31 cellular contexts compared by ENCODE assay signal in the genomic region with DNA sequence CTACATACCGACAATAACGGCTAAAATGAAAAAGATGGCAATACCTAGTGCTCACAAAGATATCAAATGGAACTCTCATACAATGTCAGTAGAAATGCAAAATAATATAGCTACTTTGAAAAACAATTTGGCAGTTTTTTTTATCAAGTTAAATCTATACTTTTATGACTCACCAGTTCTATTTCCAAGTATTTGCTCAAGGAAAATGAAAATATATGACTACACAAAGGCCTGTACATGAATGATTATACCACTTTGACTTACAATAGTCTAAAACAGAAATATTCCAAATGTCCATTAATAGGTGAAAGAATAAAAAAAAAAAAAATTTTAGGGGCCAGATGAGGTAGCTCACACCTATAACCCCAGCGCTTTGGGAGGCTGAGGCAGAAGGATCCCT.
"Had no signal": no experiment of that assay in that cellular context is flagged by ENCODE, and none has a peak within 500 bp of the region (broad histone marks: within the 10 kb centered on the region; RNA-seq: fewer than 3 reads in every experiment).

No MANE protein-coding gene starts in this region.

- H3K9me3 Mint-ChIP-seq: neural crest cell; stimulated activated memory B cell treated with anti-CD40 and anti-IgM and Interleukin-4, amounts not matched to agents 10 μg/mL and 1 μg/mL and 100 μg/mL, for 72 hours; type B pancreatic cell had no signal

- H3K27ac ChIP-seq: neutrophil, pancreas, prostate gland, right lobe of liver, sigmoid colon, spleen, suprapubic skin, testis, tibial artery, transverse colon, upper lobe of right lung, uterus had no signal

- H3K4me3 ChIP-seq: pancreas, prostate gland, right lobe of liver, sigmoid colon, spleen, suprapubic skin, testis, tibial artery, transverse colon, upper lobe of right lung, uterus had no signal

- H3K9me3 ChIP-seq: pancreas, prostate gland, right lobe of liver, suprapubic skin, testis, tibial artery, transverse colon, upper lobe of right lung, uterus had no signal

- FAIRE-seq: pancreas had no signal

- H3K27ac Mint-ChIP-seq: naive thymus-derived CD8-positive, alpha-beta T cell; natural killer cell treated with Interleukin-12 subunit alpha and Interleukin-12 subunit beta and Interleukin-15 and Interleukin-18, amount 100 ng/mL, for 72 hours; nephron progenitor cell; stimulated activated memory B cell treated with anti-CD40 and anti-IgM and Interleukin-4, amounts not matched to agents 10 μg/mL and 1 μg/mL and 100 μg/mL, for 72 hours; stimulated activated naive CD8-positive, alpha-beta T cell treated with anti-CD3 and anti-CD28 coated beads, Interleukin-15, amount 100 ng/mL, for 72 hours; type B pancreatic cell had no signal

- ATAC-seq: naive thymus-derived CD8-positive, alpha-beta T cell; natural killer cell treated with Interleukin-12 subunit alpha and Interleukin-12 subunit beta and Interleukin-15 and Interleukin-18, amount 100 ng/mL, for 72 hours; pancreas; right cardiac atrium; right lobe of liver; stimulated activated memory B cell treated with anti-CD40 and anti-IgM and Interleukin-4, amounts not matched to agents 10 μg/mL and 1 μg/mL and 100 μg/mL, for 72 hours; stimulated activated naive CD8-positive, alpha-beta T cell treated with anti-CD3 and anti-CD28 coated beads, Interleukin-15, amount 100 ng/mL, for 72 hours; stimulated activated naive CD8-positive, alpha-beta T cell treated with anti-CD3 and anti-CD28 coated beads, Interleukin-15, Interleukin-2, amounts not matched to agents 100 U/mL and 50 U/mL, for 24 hours; upper lobe of right lung had no signal

- H3K4me3 Mint-ChIP-seq: naive thymus-derived CD8-positive, alpha-beta T cell; natural killer cell treated with Interleukin-12 subunit alpha and Interleukin-12 subunit beta and Interleukin-15 and Interleukin-18, amount 100 ng/mL, for 72 hours; nephron progenitor cell; neural crest cell; stimulated activated memory B cell treated with anti-CD40 and anti-IgM and Interleukin-4, amounts not matched to agents 10 μg/mL and 1 μg/mL and 100 μg/mL, for 72 hours; stimulated activated naive CD8-positive, alpha-beta T cell treated with anti-CD3 and anti-CD28 coated beads, Interleukin-15, amount 100 ng/mL, for 72 hours; type B pancreatic cell had no signal

- H3K36me3 ChIP-seq: neutrophil, pancreas, prostate gland, right lobe of liver, suprapubic skin, transverse colon, upper lobe of right lung, uterus had no signal

- H3K27me3 Mint-ChIP-seq: naive thymus-derived CD8-positive, alpha-beta T cell; natural killer cell treated with Interleukin-12 subunit alpha and Interleukin-12 subunit beta and Interleukin-15 and Interleukin-18, amount 100 ng/mL, for 72 hours; stimulated activated memory B cell treated with anti-CD40 and anti-IgM and Interleukin-4, amounts not matched to agents 10 μg/mL and 1 μg/mL and 100 μg/mL, for 72 hours; stimulated activated naive CD8-positive, alpha-beta T cell treated with anti-CD3 and anti-CD28 coated beads, Interleukin-15, amount 100 ng/mL, for 72 hours; type B pancreatic cell had no signal

- H3K4me1 ChIP-seq: pancreas, prostate gland, right lobe of liver, sigmoid colon, spleen, suprapubic skin, testis, tibial artery, transverse colon, upper lobe of right lung, uterus had no signal

- H3K4me1 Mint-ChIP-seq: naive thymus-derived CD8-positive, alpha-beta T cell; neural crest cell; stimulated activated memory B cell treated with anti-CD40 and anti-IgM and Interleukin-4, amounts not matched to agents 10 μg/mL and 1 μg/mL and 100 μg/mL, for 72 hours; stimulated activated naive CD8-positive, alpha-beta T cell treated with anti-CD3 and anti-CD28 coated beads, Interleukin-15, amount 100 ng/mL, for 72 hours had no signal

- DNase-seq: naive thymus-derived CD8-positive, alpha-beta T cell; nephron progenitor cell; nucleus accumbens; pancreas; retina; right cardiac atrium; right lobe of liver; sigmoid colon; small intestine; spleen; stimulated activated CD4-positive, alpha-beta T cell treated with anti-CD3 and anti-CD28 coated beads, Interleukin-12 subunit alpha, Interleukin-12 subunit beta, amount 100 ng/mL, for 4 hours; stimulated activated CD4-positive, alpha-beta T cell treated with anti-CD3 and anti-CD28 coated beads, Interleukin-1b, Interleukin-23, amount 100 ng/mL, for 48 hours; stimulated activated CD4-positive, alpha-beta T cell treated with anti-CD3 and anti-CD28 coated beads, Interleukin-4, amount 100 ng/mL, for 1 hour; stimulated activated CD4-positive, alpha-beta T cell treated with anti-CD3 and anti-CD28 coated beads, Interleukin-4, amount 100 ng/mL, for 4 hours; stimulated activated CD8-positive, alpha-beta memory T cell treated with anti-CD3 and anti-CD28 coated beads, Interleukin-4, amount 100 ng/mL, for 48 hours; stimulated activated naive CD4-positive, alpha-beta T cell; stimulated activated naive CD8-positive, alpha-beta T cell treated with anti-CD3 and anti-CD28 coated beads, Interleukin-15, amount 100 ng/mL, for 72 hours; stimulated activated naive CD8-positive, alpha-beta T cell treated with anti-CD3 and anti-CD28 coated beads, Interleukin-15, Interleukin-2, amounts not matched to agents 100 U/mL and 50 U/mL, for 24 hours; substantia nigra; testis; tibial artery; transverse colon; upper lobe of right lung; uterus had no signal

- H3K27me3 ChIP-seq: neutrophil, pancreas, right lobe of liver, sigmoid colon, spleen, suprapubic skin, testis, tibial artery, transverse colon, upper lobe of right lung, uterus had no signal
